9 cellular contexts compared by ENCODE assay signal in genomic region chr14:70714055-70714550, GRCh38.
A peak's percentile ranks its signal among the peaks of the same experiment; 100 is the strongest.
DNase-seq lines count a peak whose midpoint lies in the region; ATAC-seq, FAIRE-seq and TF ChIP-seq lines count a peak whose summit lies in the region.
"Had no signal": no experiment of that assay in that cellular context is flagged by ENCODE, and none has a peak within 500 bp of the region (broad histone marks: within the 10 kb centered on the region; RNA-seq: fewer than 3 reads in every experiment).

No MANE protein-coding gene starts in this region.

- H3K27ac Mint-ChIP-seq in Calu3 (ENCODE audit: unreplicated experiment) = peak overlapping the region; percentile 77
- peak overlapping the region; percentile 18 for H3K27ac Mint-ChIP-seq in activated T-helper 17 cell treated with anti-CD3 and anti-CD28 coated beads, Interleukin-2, amount 50 U/mL, for 72 hours

- H3K4me3 ChIP-seq in OCI-LY3 (ENCODE audit: low read length) = no peak overlapping the region
- H3K4me3 ChIP-seq: SJSA1 had no signal

- no peaks in the 10 kb centered on the region for H4K20me1 ChIP-seq in OCI-LY3 (ENCODE audit: insufficient read depth, low read length)

- intact Hi-C loops in Calu3 (cut with micrococcal nuclease; ENCODE audit: unreplicated experiment) = loop anchor here (1.0 to 5.0 kb wide), 2 partner anchors 72 to 92 kb away; partner anchors contain the start of gene TTC9
- intact Hi-C loops in sciatic nerve (cut with DNase I) = no loop called here

- TF ChIP-seq CTCF in Calu3 (IDR thresholded peaks at IDR 0.05; ENCODE audit: unreplicated experiment) = peak; percentile 49
- TF ChIP-seq CTCF in OCI-LY3 (IDR thresholded peaks at IDR 0.05; ENCODE audit: low read depth, low read length) = peak; percentile 71

- no peaks in the 10 kb centered on the region for H3K9me3 ChIP-seq in OCI-LY3 (ENCODE audit: insufficient read depth, low read length)
- H3K9me3 ChIP-seq: SJSA1 had no signal

- peak; percentile 26 for FAIRE-seq in HTR-8/SVneo (lab: Jason Lieb, UNC)

- H3K27ac ChIP-seq in OCI-LY3 (ENCODE audit: low read length) = no peak overlapping the region
- H3K27ac ChIP-seq: SJSA1 had no signal

- peak; percentile 21 for ATAC-seq in activated T-helper 17 cell treated with anti-CD3 and anti-CD28 coated beads, Interleukin-2, amount 50 U/mL, for 72 hours (replicated peaks)
- ATAC-seq in sciatic nerve = peak; percentile 32
- ATAC-seq in HG03571 (IDR thresholded peaks at IDR 0.05; ENCODE audit: unreplicated experiment) = no peak

- no peaks in the 10 kb centered on the region for H3K36me3 ChIP-seq in OCI-LY3 (replicated peaks; ENCODE audit: low read depth, low read length)
- H3K36me3 ChIP-seq: SJSA1 had no signal

- H3K27me3 Mint-ChIP-seq in Calu3 (ENCODE audit: unreplicated experiment) = no peaks in the 10 kb centered on the region
- H3K27me3 Mint-ChIP-seq in activated T-helper 17 cell treated with anti-CD3 and anti-CD28 coated beads, Interleukin-2, amount 50 U/mL, for 72 hours = peaks cover 3% of the 10 kb centered on the region

- H3K79me2 ChIP-seq in OCI-LY3 (ENCODE audit: low read length) = no peaks in the 10 kb centered on the region

- H3K36me3 Mint-ChIP-seq in Calu3 (ENCODE audit: insufficient read depth, unreplicated experiment) = no peaks in the 10 kb centered on the region
- no peaks in the 10 kb centered on the region for H3K36me3 Mint-ChIP-seq in activated T-helper 17 cell treated with anti-CD3 and anti-CD28 coated beads, Interleukin-2, amount 50 U/mL, for 72 hours (ENCODE audit: low read depth)

- H3K9me3 Mint-ChIP-seq in Calu3 (ENCODE audit: low read depth, unreplicated experiment) = no peaks in the 10 kb centered on the region
- H3K9me3 Mint-ChIP-seq in activated T-helper 17 cell treated with anti-CD3 and anti-CD28 coated beads, Interleukin-2, amount 50 U/mL, for 72 hours = no peaks in the 10 kb centered on the region

- no peak overlapping the region for H2AFZ ChIP-seq in OCI-LY3 (ENCODE audit: low read depth, low read length)

- CTCF ChIA-PET in Calu3 (lab: Charles Lee) = interaction anchor here (0.5 to 1.3 kb wide), 6 partner anchors 15 to 91 kb away, joined by 3 to 9 read pairs (median 4); partner anchors contain the start of gene TTC9

- DNase-seq in Calu3 (peak; percentile 57), HTR-8/SVneo (ENCODE audit: insufficient read length, low spot score) (peak; percentile 88), globus pallidus (ENCODE audit: low spot score) (peak; percentile 12), sciatic nerve (ENCODE audit: low spot score) (no peak), NCI-H1048 (lab: John Stamatoyannopoulos, UW) (no peak)

- no peak overlapping the region for H3K4me3 Mint-ChIP-seq in Calu3 (ENCODE audit: low read depth, unreplicated experiment)
- peak overlapping the region; percentile 1 for H3K4me3 Mint-ChIP-seq in activated T-helper 17 cell treated with anti-CD3 and anti-CD28 coated beads, Interleukin-2, amount 50 U/mL, for 72 hours

- peaks cover 8% of the 10 kb centered on the region; the same call in 1 of the 2 replicates for H3K27me3 ChIP-seq in OCI-LY3 (ENCODE audit: low read depth, low read length)

- no peak overlapping the region for H3K9ac ChIP-seq in OCI-LY3 (ENCODE audit: low read length)

- no TSS peak for BruUV-seq in Calu3 (replicated peaks; lab: Mats Ljungman, UMichigan)

- peaks cover 32% of the 10 kb centered on the region for H3K4me1 Mint-ChIP-seq in Calu3 (ENCODE audit: low read depth, unreplicated experiment)
- H3K4me1 Mint-ChIP-seq in activated T-helper 17 cell treated with anti-CD3 and anti-CD28 coated beads, Interleukin-2, amount 50 U/mL, for 72 hours = peaks cover 6% of the 10 kb centered on the region

- peak overlapping the region; percentile 4 for H3K4me2 ChIP-seq in OCI-LY3 (ENCODE audit: low read length)

- peaks cover 7% of the 10 kb centered on the region for H3K4me1 ChIP-seq in OCI-LY3 (ENCODE audit: low read length)
- H3K4me1 ChIP-seq: SJSA1 had no signal

Comparison
In these comparisons a context has a peak if more than half of its experiments do, and no peak if none do; other contexts are left out.
1. DNase-seq: peak in Calu3 (single experiment), HTR-8/SVneo (single experiment) and globus pallidus (single experiment); none in sciatic nerve (single experiment) and NCI-H1048 (single experiment).